12 cellular contexts compared by ENCODE assay signal in the genomic region with DNA sequence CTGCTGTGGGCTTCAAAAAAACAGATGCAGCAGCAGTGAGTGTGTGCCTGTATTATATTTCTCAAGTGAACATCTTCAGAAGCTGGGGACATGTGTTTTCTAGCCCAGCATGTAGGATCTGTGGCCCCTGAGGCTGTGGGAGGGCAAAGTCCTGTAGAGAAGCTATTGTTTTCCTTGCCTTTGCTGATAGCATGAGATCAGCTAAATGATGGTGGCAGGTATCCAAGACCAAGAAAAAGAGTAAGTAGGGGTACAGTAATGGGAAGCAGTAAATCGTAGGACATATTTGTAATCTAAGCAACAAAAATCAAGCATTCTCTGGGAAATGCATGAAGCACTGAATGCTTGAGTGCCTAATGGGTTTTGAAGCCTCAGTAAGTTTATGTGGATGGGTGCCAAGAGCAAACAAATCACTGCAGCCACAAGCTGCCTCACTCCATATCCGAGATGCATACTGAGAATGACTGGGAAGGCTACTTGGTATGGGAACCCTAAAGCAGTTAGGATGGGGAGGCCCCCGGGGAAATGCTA.
DNase-seq lines count a peak whose midpoint lies in the region; ATAC-seq, FAIRE-seq and TF ChIP-seq lines count a peak whose summit lies in the region.
"Had no signal": no experiment of that assay in that cellular context is flagged by ENCODE, and none has a peak within 500 bp of the region (broad histone marks: within the 10 kb centered on the region; RNA-seq: fewer than 3 reads in every experiment).

No MANE protein-coding gene starts in this region.

- POLR2A ChIA-PET in A549 (lab: Yijun Ruan, JAX): no interaction called here

- peaks cover 30% of the 10 kb centered on the region for H3K4me1 ChIP-seq in A549

- no peaks in the 10 kb centered on the region for H3K9me3 ChIP-seq in A549

- ATAC-seq in A549 (no peak), GM18873 (IDR thresholded peaks at IDR 0.05; ENCODE audit: low FRiP score, unreplicated experiment) (no peak), left lobe of liver (no peak)
- ATAC-seq: activated T-cell treated with anti-CD3 and anti-CD28 coated beads, Interleukin-2, amount 50 U/mL, for 4 hours had no signal

- peak overlapping the region; percentile 46 for H3K4me2 ChIP-seq in A549

- H3K27ac ChIP-seq in A549: 0 out of 6 replicates have a peak overlapping the region, but pooled peaks of 1 of the 2 experiments have one; percentile 27
- peak overlapping the region; percentile 39 for H3K27ac ChIP-seq in VCaP
- H3K27ac ChIP-seq: GM23248 had no signal

- no peak for TF ChIP-seq POLR2A in A549 (IDR thresholded peaks at IDR 0.05; ENCODE audit: low read length)

- no peak for TF ChIP-seq RAD21 in A549 (conservative IDR thresholded peaks at IDR 0.05 in 1 of 2, IDR thresholded peaks at IDR 0.05 in 1 of 2)

- TF ChIP-seq EP300 in A549 (IDR thresholded peaks at IDR 0.05): no peak

- H3K27me3 ChIP-seq in kidney epithelial cell (ENCODE audit: control insufficient read depth, insufficient read depth, low read length): no peaks in the 10 kb centered on the region

- CTCF ChIA-PET in A549 (lab: Yijun Ruan, JAX): interaction anchor here (0.8 to 6.6 kb wide), 3 partner anchors 12 to 333 kb away, joined by 3 to 39 read pairs (median 6); no protein-coding TSS in a partner anchor

- 28% methylated on average over 3 of the region's 3 CpGs for WGBS in A549 (ENCODE audit: missing lambda C conversion rate)

- FAIRE-seq in A549 (lab: Jason Lieb, UNC): no peak
- FAIRE-seq: TTC549 had no signal

- no peak overlapping the region for H3K4me3 ChIP-seq in A549
- no peak overlapping the region for H3K4me3 ChIP-seq in kidney epithelial cell (ENCODE audit: low read depth, low read length)
- H3K4me3 ChIP-seq: GM23248 had no signal

- no peaks in the 10 kb centered on the region for H3K36me3 ChIP-seq in kidney epithelial cell (ENCODE audit: control insufficient read depth, insufficient read depth, low read length)

- TF ChIP-seq CTCF in A549 (IDR thresholded peaks at IDR 0.05) (no peak), VCaP (conservative IDR thresholded peaks at IDR 0.05) (no peak), kidney epithelial cell (IDR thresholded peaks at IDR 0.05; ENCODE audit: insufficient read depth, low read length, poor library complexity, severe bottlenecking) (no peak)

- DNase-seq in A549 (ENCODE audit: low read depth in 1 of 2, low spot score in 1 of 2) (no peak), NCI-H128 (lab: John Stamatoyannopoulos, UW; ENCODE audit: unreplicated experiment) (peak; percentile 86), kidney epithelial cell (ENCODE audit: low read depth) (peak; percentile 83), left lobe of liver (ENCODE audit: low spot score) (no peak), inferior parietal cortex (ENCODE audit: extremely low spot score) (no peak)
- no peak for DNase-seq in stimulated activated CD8-positive, alpha-beta memory T cell treated with anti-CD3 and anti-CD28 coated beads, Interleukin-4, amount 100 ng/mL, for 48 hours
- DNase-seq: activated T-cell treated with anti-CD3 and anti-CD28 coated beads, Interleukin-2, amount 50 U/mL, for 4 hours; AML-193; GM23248 had no signal

TF ChIP-seq in A549, 52 proteins besides CTCF, POLR2A, EP300 and RAD21:
- TF ChIP-seq, protein P1, sequence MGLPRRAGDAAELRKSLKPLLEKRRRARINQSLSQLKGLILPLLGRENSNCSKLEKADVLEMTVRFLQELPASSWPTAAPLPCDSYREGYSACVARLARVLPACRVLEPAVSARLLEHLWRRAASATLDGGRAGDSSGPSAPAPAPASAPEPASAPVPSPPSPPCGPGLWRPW (IDR thresholded peaks at IDR 0.05): no peak
- TF ChIP-seq NR3C1 (IDR thresholded peaks at IDR 0.05) (no peak), EHF (CRISPR knock-in tag; IDR thresholded peaks at IDR 0.05) (no peak), HOXA7 (CRISPR knock-in tag; IDR thresholded peaks at IDR 0.05) (no peak), HDAC2 (IDR thresholded peaks at IDR 0.05) (no peak), BCL3 (IDR thresholded peaks at IDR 0.05) (no peak), MAX (IDR thresholded peaks at IDR 0.05) (no peak), ZC3H11A (IDR thresholded peaks at IDR 0.05) (no peak), PHF8 (IDR thresholded peaks at IDR 0.05; ENCODE audit: borderline replicate concordance, low read depth) (no peak), JUN (IDR thresholded peaks at IDR 0.05) (no peak), HOXB13 (CRISPR knock-in tag; IDR thresholded peaks at IDR 0.05; ENCODE audit: low read depth) (no peak)
- TF ChIP-seq, protein P2, sequence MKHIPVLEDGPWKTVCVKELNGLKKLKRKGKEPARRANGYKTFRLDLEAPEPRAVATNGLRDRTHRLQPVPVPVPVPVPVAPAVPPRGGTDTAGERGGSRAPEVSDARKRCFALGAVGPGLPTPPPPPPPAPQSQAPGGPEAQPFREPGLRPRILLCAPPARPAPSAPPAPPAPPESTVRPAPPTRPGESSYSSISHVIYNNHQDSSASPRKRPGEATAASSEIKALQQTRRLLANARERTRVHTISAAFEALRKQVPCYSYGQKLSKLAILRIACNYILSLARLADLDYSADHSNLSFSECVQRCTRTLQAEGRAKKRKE (CRISPR knock-in tag; IDR thresholded peaks at IDR 0.05; ENCODE audit: low read depth): no peak

Comparison
In these comparisons a context has a peak if more than half of its experiments do, and no peak if none do; other contexts are left out.
1. DNase-seq: peak in NCI-H128 (single experiment) and kidney epithelial cell (single experiment); none in A549 (0 of 2), stimulated activated CD8-positive, alpha-beta memory T cell treated with anti-CD3 and anti-CD28 coated beads, Interleukin-4, amount 100 ng/mL, for 48 hours (single experiment), left lobe of liver (single experiment) and inferior parietal cortex (single experiment).